ENCODE assay signal across 5 cellular contexts in the genomic region with DNA sequence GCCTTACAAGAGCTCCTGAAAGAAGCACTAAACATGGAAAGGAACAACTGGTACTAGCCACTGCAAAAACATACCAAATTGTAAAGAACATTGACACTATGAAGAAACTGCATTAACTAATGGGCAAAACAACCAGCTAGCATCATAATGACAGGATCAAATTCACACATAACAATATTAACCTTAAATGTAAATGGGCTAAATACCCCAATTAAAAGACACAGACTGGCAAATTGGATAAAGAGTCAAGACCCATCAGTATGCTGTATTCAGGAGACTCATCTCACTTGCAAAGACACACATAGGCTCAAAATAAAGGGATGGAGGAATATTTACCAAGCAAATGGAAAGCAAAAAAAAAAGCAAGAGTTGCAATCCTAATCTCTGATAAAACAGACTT. TPM values are rescaled to one million over a fixed set of nuclear protein-coding genes. Genes with fewer than 3 reads are reported as not detected.
"Had no signal": no experiment of that assay in that cellular context is flagged by ENCODE, and none has a peak within 500 bp of the region (broad histone marks: within the 10 kb centered on the region; RNA-seq: fewer than 3 reads in every experiment).

No MANE protein-coding gene starts in this region.

RNA-seq across cellular contexts. Expression of a gene that starts 34.1 kb away (rescaled TPM):
- total RNA-seq: HepG2, HT-29, HT1080, IMR-90 had no signal
- polyA plus RNA-seq: HepG2, IgD-negative memory B cell, IMR-90 had no signal
